ENCODE assay signal across 10 cellular contexts in the genomic region with DNA sequence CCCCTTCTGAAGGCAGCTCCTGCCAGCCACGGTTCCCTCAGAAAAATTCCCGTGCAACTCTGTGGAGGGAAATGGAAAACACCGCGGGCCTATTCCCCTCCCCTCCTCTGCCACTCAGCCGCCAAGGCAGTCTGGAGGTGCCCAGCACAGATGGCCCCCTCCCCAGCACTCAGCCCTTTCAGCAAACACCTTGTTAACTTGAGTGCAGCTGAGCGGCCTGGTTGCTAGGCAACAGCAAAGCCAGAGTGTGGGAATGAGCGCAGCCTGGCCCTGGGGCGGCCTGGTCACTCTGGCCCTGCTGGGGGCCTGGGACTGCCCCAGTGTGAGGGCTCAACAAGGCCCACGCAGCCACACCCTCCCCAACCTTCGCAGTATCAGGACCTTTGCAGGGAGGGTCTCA. TPM values are rescaled to one million over a fixed set of nuclear protein-coding genes. Genes with fewer than 3 reads are reported as not detected.
DNase-seq lines count a peak whose midpoint lies in the region; ATAC-seq and TF ChIP-seq lines count a peak whose summit lies in the region.
"Had no signal": no experiment of that assay in that cellular context is flagged by ENCODE, and none has a peak within 500 bp of the region (broad histone marks: within the 10 kb centered on the region; RNA-seq: fewer than 3 reads in every experiment).

No MANE protein-coding gene starts in this region.

- no peak overlapping the region for H3K27ac Mint-ChIP-seq in Caco-2 (ENCODE audit: unreplicated experiment)
- H3K27ac Mint-ChIP-seq: type B pancreatic cell had no signal

- peak overlapping the region; percentile 21 for H3K9ac ChIP-seq in NT2/D1 (ENCODE audit: insufficient read length, low read depth)

- intact Hi-C loops in Caco-2 (cut with micrococcal nuclease; ENCODE audit: unreplicated experiment): no loop called here

- no peaks in the 10 kb centered on the region for H3K27me3 Mint-ChIP-seq in Caco-2 (ENCODE audit: insufficient read depth, unreplicated experiment)

- no peak for TF ChIP-seq CTCF in Caco-2 (IDR thresholded peaks at IDR 0.05; ENCODE audit: insufficient read depth in 1 of 2, low read depth in 1 of 2, low read length in 1 of 2, severe bottlenecking in 1 of 2, unreplicated experiment in 1 of 2)
- no peak for TF ChIP-seq CTCF in coronary artery (IDR thresholded peaks at IDR 0.05)

- H3K36me3 ChIP-seq in Caco-2 (ENCODE audit: control insufficient read depth, insufficient read depth, low read length) (no peaks in the 10 kb centered on the region), NT2/D1 (ENCODE audit: insufficient read depth, insufficient read length, low read length) (no peaks in the 10 kb centered on the region)

- H3K4me3 ChIP-seq in Caco-2 (ENCODE audit: low read depth, low read length): no peak overlapping the region
- H3K4me3 ChIP-seq in NT2/D1 (ENCODE audit: insufficient read length, low read depth): no peak overlapping the region
- no peak overlapping the region for H3K4me3 ChIP-seq in coronary artery

- no peaks in the 10 kb centered on the region for H3K9me3 Mint-ChIP-seq in Caco-2 (ENCODE audit: unreplicated experiment)
- H3K9me3 Mint-ChIP-seq: type B pancreatic cell had no signal

- ATAC-seq in HG02870 (IDR thresholded peaks at IDR 0.05; ENCODE audit: unreplicated experiment): no peak

- DNase-seq in Caco-2 (peak; percentile 77 to 78), NCI-H146 (lab: John Stamatoyannopoulos, UW) (peak; percentile 88), NT2/D1 (ENCODE audit: low read depth, low spot score) (peak; percentile 16), iPS-NIHi11 (ENCODE audit: low spot score) (peak; percentile 79), coronary artery (ENCODE audit: low spot score) (no peak), EL (no peak), C1 segment of cervical spinal cord (lab: John Stamatoyannopoulos, UW) (no peak)

- CTCF ChIA-PET in Caco-2 (lab: Charles Lee): interaction anchor here (1.3 to 1.6 kb wide), 4 partner anchors 19 to 42 kb away, joined by 3 to 4 read pairs (median 4); no protein-coding TSS in a partner anchor

- H3K27me3 ChIP-seq in Caco-2 (replicated peaks; ENCODE audit: control insufficient read depth, insufficient read depth, low read length): no peaks in the 10 kb centered on the region
- no peaks in the 10 kb centered on the region for H3K27me3 ChIP-seq in NT2/D1 (ENCODE audit: insufficient read depth, insufficient read length)

- no peaks in the 10 kb centered on the region for H3K4me1 Mint-ChIP-seq in Caco-2 (ENCODE audit: low read depth, unreplicated experiment)

- no peak overlapping the region for H3K4me3 Mint-ChIP-seq in Caco-2 (ENCODE audit: unreplicated experiment)
- H3K4me3 Mint-ChIP-seq: type B pancreatic cell had no signal

- POLR2A ChIA-PET in Caco-2 (lab: Charles Lee): no interaction called here

- H3K4me1 ChIP-seq in Caco-2: peaks cover 9% of the 10 kb centered on the region
- H3K4me1 ChIP-seq in NT2/D1 (ENCODE audit: insufficient read depth, insufficient read length): peaks cover 11% of the 10 kb centered on the region

- BruUV-seq in Caco-2 (replicated peaks; lab: Mats Ljungman, UMichigan): no TSS peak

- no peaks in the 10 kb centered on the region for H3K36me3 Mint-ChIP-seq in Caco-2 (ENCODE audit: insufficient read depth, unreplicated experiment)
- H3K36me3 Mint-ChIP-seq: type B pancreatic cell had no signal

- H3K9me3 ChIP-seq in Caco-2 (no peaks in the 10 kb centered on the region), NT2/D1 (ENCODE audit: insufficient read depth, low read length) (no peaks in the 10 kb centered on the region)

- no peak overlapping the region for H3K27ac ChIP-seq in coronary artery

RNA-seq across cellular contexts. Expression of gene CACNA1G, which starts 32.8 kb away (rescaled TPM):
- 1.4 and 1.6 TPM in 2 replicates for total RNA-seq in Caco-2 (2022)
- total RNA-seq: endothelial cell of umbilical vein had no signal

RNA-seq across cellular contexts. Expression of gene ABCC3, which starts 41.4 kb away (rescaled TPM):
- 39.3 and 45.6 TPM in 2 replicates for total RNA-seq in Caco-2 (2022)

RNA-seq across cellular contexts. Expression of gene SPATA20, which starts 46.3 kb away (rescaled TPM):
- 149 and 176 TPM in 2 replicates for total RNA-seq in Caco-2 (2022)

Comparison
In these comparisons a context has a peak if more than half of its experiments do, and no peak if none do; other contexts are left out.
1. DNase-seq: peak in Caco-2 (2 of 2), NCI-H146 (single experiment), NT2/D1 (single experiment) and iPS-NIHi11 (single experiment); none in coronary artery (single experiment), EL (single experiment) and C1 segment of cervical spinal cord (0 of 14).